Comparison of ENCODE assay signal across 12 cellular contexts in genomic region chr2:105748564-105748963, GRCh38. TPM values are rescaled to one million over a fixed set of nuclear protein-coding genes. Genes with fewer than 3 reads are reported as not detected.
DNase-seq lines count a peak whose midpoint lies in the region; ATAC-seq and TF ChIP-seq lines count a peak whose summit lies in the region.
"Had no signal": no experiment of that assay in that cellular context is flagged by ENCODE, and none has a peak within 500 bp of the region (broad histone marks: within the 10 kb centered on the region; RNA-seq: fewer than 3 reads in every experiment).

No MANE protein-coding gene starts in this region.

- no peaks in the 10 kb centered on the region for H3K27me3 Mint-ChIP-seq in activated CD4-positive, alpha-beta T cell treated with anti-CD3 and anti-CD28 coated beads, Interleukin-2, amount 10 ng/mL, durations not matched to agents 7 days and 5 days
- no peaks in the 10 kb centered on the region for H3K27me3 Mint-ChIP-seq in activated B cell treated with CpG ODN at 0.5 μM for 24 hours
- no peaks in the 10 kb centered on the region for H3K27me3 Mint-ChIP-seq in endodermal cell (ENCODE audit: insufficient read depth)
- H3K27me3 Mint-ChIP-seq in stimulated activated naive CD8-positive, alpha-beta T cell treated with anti-CD3 and anti-CD28 coated beads, Interleukin-15, amount 100 ng/mL, for 72 hours: no peaks in the 10 kb centered on the region
- H3K27me3 Mint-ChIP-seq in CD14-positive monocyte (ENCODE audit: low read depth in 3 of 3): peaks cover 0 to 3% (median 3%) of the 10 kb centered on the region in 3 donors

- H3K9me3 ChIP-seq in endodermal cell (ENCODE audit: control insufficient read depth, low read length) (no peaks in the 10 kb centered on the region), ovary (no peaks in the 10 kb centered on the region)
- H3K9me3 ChIP-seq: A549 had no signal

- TF ChIP-seq EP300 in ovary (IDR thresholded peaks at IDR 0.05): no peak

- H3K27ac ChIP-seq in endodermal cell (ENCODE audit: low read depth, low read length): no peak overlapping the region
- H3K27ac ChIP-seq in ovary: no peak overlapping the region
- H3K27ac ChIP-seq: A549 had no signal

- peak overlapping the region; percentile 95 for H3K27ac Mint-ChIP-seq in activated CD4-positive, alpha-beta T cell treated with anti-CD3 and anti-CD28 coated beads, Interleukin-2, amount 10 ng/mL, durations not matched to agents 7 days and 5 days
- H3K27ac Mint-ChIP-seq in activated B cell treated with CpG ODN at 0.5 μM for 24 hours (peak overlapping the region; percentile 38), endodermal cell (no peak overlapping the region), CD14-positive monocyte (no peak overlapping the region)
- H3K27ac Mint-ChIP-seq in stimulated activated naive CD8-positive, alpha-beta T cell treated with anti-CD3 and anti-CD28 coated beads, Interleukin-15, amount 100 ng/mL, for 72 hours: peak overlapping the region in 1 of 2 donors; percentile 95

- H3K4me3 ChIP-seq in endodermal cell (ENCODE audit: low read length): no peak overlapping the region
- H3K4me3 ChIP-seq in ovary: no peak overlapping the region
- H3K4me3 ChIP-seq: A549 had no signal

- peaks cover 73% of the 10 kb centered on the region for H3K4me1 Mint-ChIP-seq in activated CD4-positive, alpha-beta T cell treated with anti-CD3 and anti-CD28 coated beads, Interleukin-2, amount 10 ng/mL, durations not matched to agents 7 days and 5 days
- H3K4me1 Mint-ChIP-seq in activated B cell treated with CpG ODN at 0.5 μM for 24 hours (peaks cover 81% of the 10 kb centered on the region), endodermal cell (peaks cover 33% of the 10 kb centered on the region), CD14-positive monocyte (peaks cover 52% of the 10 kb centered on the region)
- H3K4me1 Mint-ChIP-seq in stimulated activated naive CD8-positive, alpha-beta T cell treated with anti-CD3 and anti-CD28 coated beads, Interleukin-15, amount 100 ng/mL, for 72 hours: peaks cover 76% of the 10 kb centered on the region

- intact Hi-C loops in activated B cell treated with CpG ODN at 0.5 μM for 24 hours (cut with micrococcal nuclease): loop anchor here (5.0 kb wide), 2 partner anchors 349 to 794 kb away; no protein-coding TSS in a partner anchor
- intact Hi-C loops in CD14-positive monocyte (cut with micrococcal nuclease): no loop called here
- intact Hi-C loops in ovary (cut with DNase I): loop anchor here in 1 of 4 donors (10.0 kb wide), 2 partner anchors 136 to 446 kb away; partner anchors contain the start of gene UXS1

- DNase-seq in activated CD4-positive, alpha-beta T cell treated with anti-CD3 and anti-CD28 coated beads, Interleukin-2, amount 10 ng/mL, durations not matched to agents 7 days and 5 days: no peak
- DNase-seq in activated CD4-positive, alpha-beta T cell treated with anti-CD3 and anti-CD28 coated beads for 1 hour: no peak
- DNase-seq in activated B cell treated with CpG ODN at 0.5 μM for 24 hours (no peak), endodermal cell (peak; percentile 7), CD14-positive monocyte (ENCODE audit: low spot score) (no peak), ovary (no peak)
- no peak for DNase-seq in stimulated activated naive CD8-positive, alpha-beta T cell treated with anti-CD3 and anti-CD28 coated beads, Interleukin-15, amount 100 ng/mL, for 72 hours
- DNase-seq: EL, NCI-H226 had no signal

- H3K9ac ChIP-seq in endodermal cell (ENCODE audit: extremely low read depth, low read length, poor library complexity, severe bottlenecking): no peak overlapping the region

- TF ChIP-seq CTCF in activated B cell treated with CpG ODN at 0.5 μM for 24 hours (IDR thresholded peaks at IDR 0.05) (no peak), endodermal cell (conservative IDR thresholded peaks at IDR 0.05) (no peak), CD14-positive monocyte (IDR thresholded peaks at IDR 0.05) (no peak), ovary (IDR thresholded peaks at IDR 0.05) (no peak)

- CTCF ChIA-PET in activated CD4-positive, alpha-beta T cell treated with anti-CD3 and anti-CD28 coated beads, Interleukin-2, amount 10 ng/mL, durations not matched to agents 7 days and 5 days (lab: Charles Lee): interaction anchor here (1.8 kb wide), 1 partner anchor 12 kb away, joined by 4 read pairs; no protein-coding TSS in a partner anchor
- CTCF ChIA-PET in activated B cell treated with CpG ODN at 0.5 μM for 24 hours (lab: Charles Lee): interaction anchor here (1.1 kb wide), 1 partner anchor 34 kb away, joined by 4 read pairs; no protein-coding TSS in a partner anchor

- peaks cover 3% of the 10 kb centered on the region for H3K9me3 Mint-ChIP-seq in activated CD4-positive, alpha-beta T cell treated with anti-CD3 and anti-CD28 coated beads, Interleukin-2, amount 10 ng/mL, durations not matched to agents 7 days and 5 days
- no peaks in the 10 kb centered on the region for H3K9me3 Mint-ChIP-seq in activated B cell treated with CpG ODN at 0.5 μM for 24 hours
- H3K9me3 Mint-ChIP-seq in endodermal cell: no peaks in the 10 kb centered on the region
- H3K9me3 Mint-ChIP-seq in stimulated activated naive CD8-positive, alpha-beta T cell treated with anti-CD3 and anti-CD28 coated beads, Interleukin-15, amount 100 ng/mL, for 72 hours: no peaks in the 10 kb centered on the region
- H3K9me3 Mint-ChIP-seq in CD14-positive monocyte: peaks cover 0 to 3% (median 2%) of the 10 kb centered on the region in 7 donors

- H3K27me3 ChIP-seq in endodermal cell (ENCODE audit: control insufficient read depth, insufficient read depth, low read length, poor library complexity, severe bottlenecking) (no peaks in the 10 kb centered on the region), ovary (no peaks in the 10 kb centered on the region)

- WGBS in endodermal cell (ENCODE audit: insufficient coverage in 1 of 2, insufficient read length in 1 of 2), 2 experiments: 92% methylated on average over 1 of the region's 1 CpG; no CpG with 5 or more reads in 1 of the 2 experiments
- WGBS in ovary, 3 donors: 73 to 97% (median 80%) methylated on average over 1 of the region's 1 CpG

- ATAC-seq in activated B cell treated with CpG ODN at 0.5 μM for 24 hours (ENCODE audit: low read depth): no peak
- no peak for ATAC-seq in stimulated activated naive CD8-positive, alpha-beta T cell treated with anti-CD3 and anti-CD28 coated beads, Interleukin-15, amount 100 ng/mL, for 72 hours
- ATAC-seq in GM19395 (IDR thresholded peaks at IDR 0.05; ENCODE audit: unreplicated experiment): no peak
- ATAC-seq: A549, SK-N-SH treated with all-trans-retinoic acid at 6 μM for 48 hours had no signal

- H3K36me3 Mint-ChIP-seq in activated CD4-positive, alpha-beta T cell treated with anti-CD3 and anti-CD28 coated beads, Interleukin-2, amount 10 ng/mL, durations not matched to agents 7 days and 5 days (ENCODE audit: low read depth): peaks cover 77% of the 10 kb centered on the region
- H3K36me3 Mint-ChIP-seq in activated B cell treated with CpG ODN at 0.5 μM for 24 hours (ENCODE audit: low read depth): peaks cover 59% of the 10 kb centered on the region
- peaks cover 22% of the 10 kb centered on the region for H3K36me3 Mint-ChIP-seq in endodermal cell (ENCODE audit: low read depth)
- H3K36me3 Mint-ChIP-seq in CD14-positive monocyte: peaks cover 19 to 20% of the 10 kb centered on the region in 2 donors

- no peak for TF ChIP-seq POLR2A in ovary (IDR thresholded peaks at IDR 0.05)

- peak overlapping the region; percentile 51 for H3K4me3 Mint-ChIP-seq in activated CD4-positive, alpha-beta T cell treated with anti-CD3 and anti-CD28 coated beads, Interleukin-2, amount 10 ng/mL, durations not matched to agents 7 days and 5 days
- no peak overlapping the region for H3K4me3 Mint-ChIP-seq in activated B cell treated with CpG ODN at 0.5 μM for 24 hours
- H3K4me3 Mint-ChIP-seq in endodermal cell: no peak overlapping the region
- peak overlapping the region; percentile 86 to 92 for H3K4me3 Mint-ChIP-seq in stimulated activated naive CD8-positive, alpha-beta T cell treated with anti-CD3 and anti-CD28 coated beads, Interleukin-15, amount 100 ng/mL, for 72 hours
- no peak overlapping the region for H3K4me3 Mint-ChIP-seq in CD14-positive monocyte

- H3K36me3 ChIP-seq in endodermal cell (ENCODE audit: control insufficient read depth, insufficient read depth, low read length) (peaks cover 19% of the 10 kb centered on the region), ovary (no peaks in the 10 kb centered on the region)

- H3K4me1 ChIP-seq in endodermal cell (ENCODE audit: control insufficient read depth, insufficient read depth, low read length) (peaks cover 13% of the 10 kb centered on the region), ovary (ENCODE audit: insufficient read depth) (peaks cover 32% of the 10 kb centered on the region)

- POLR2A ChIA-PET in activated CD4-positive, alpha-beta T cell treated with anti-CD3 and anti-CD28 coated beads, Interleukin-2, amount 10 ng/mL, durations not matched to agents 7 days and 5 days (lab: Charles Lee): no interaction called here
- POLR2A ChIA-PET in activated B cell treated with CpG ODN at 0.5 μM for 24 hours (lab: Charles Lee): interaction anchor here (1.2 to 1.5 kb wide), 2 partner anchors 27 to 39 kb away, joined by 3 to 5 read pairs; no protein-coding TSS in a partner anchor

RNA-seq across cellular contexts. Expression of gene NCK2, which starts 3.9 kb away (rescaled TPM):
- total RNA-seq in activated CD4-positive, alpha-beta T cell treated with anti-CD3 and anti-CD28 coated beads, Interleukin-2, amount 10 ng/mL, durations not matched to agents 7 days and 5 days: 10 to 100 TPM; 73.3 to 84.1 TPM
- total RNA-seq in activated B cell treated with CpG ODN at 0.5 μM for 24 hours: 52.9 and 53.4 TPM in 2 replicates
- total RNA-seq in endodermal cell: 10 to 100 TPM; 58.9 to 63.8 TPM
- polyA plus RNA-seq in endodermal cell (2013, experiment 1 of 2): 58.3 TPM
- polyA plus RNA-seq in endodermal cell (2013, experiment 2 of 2): 54.9 TPM
- 1 to 10 TPM; 2.5 to 7.6 TPM for polyA plus RNA-seq in CD14-positive monocyte
- 10 to 100 TPM; 16.7 to 42.9 (median 31.2) TPM for total RNA-seq in ovary
- polyA plus RNA-seq in ovary: 10 to 100 TPM; 22.3 to 38.7 TPM

Comparison
In these comparisons a context has a peak if more than half of its experiments do, and no peak if none do; other contexts are left out.
1. H3K27ac Mint-ChIP-seq: peak in activated CD4-positive, alpha-beta T cell treated with anti-CD3 and anti-CD28 coated beads, Interleukin-2, amount 10 ng/mL, durations not matched to agents 7 days and 5 days (single experiment) and activated B cell treated with CpG ODN at 0.5 μM for 24 hours (single experiment); none in endodermal cell (single experiment) and CD14-positive monocyte (0 of 7).
2. H3K4me3 Mint-ChIP-seq: peak in activated CD4-positive, alpha-beta T cell treated with anti-CD3 and anti-CD28 coated beads, Interleukin-2, amount 10 ng/mL, durations not matched to agents 7 days and 5 days (single experiment) and stimulated activated naive CD8-positive, alpha-beta T cell treated with anti-CD3 and anti-CD28 coated beads, Interleukin-15, amount 100 ng/mL, for 72 hours (2 of 2); none in activated B cell treated with CpG ODN at 0.5 μM for 24 hours (single experiment), endodermal cell (single experiment) and CD14-positive monocyte (0 of 2).